ENCODE assay signal across 8 cellular contexts in genomic region chr6:151765444-151765886, GRCh38. TPM values are rescaled to one million over a fixed set of nuclear protein-coding genes. Genes with fewer than 3 reads are reported as not detected.
A peak's percentile ranks its signal among the peaks of the same experiment; 100 is the strongest.
DNase-seq lines count a peak whose midpoint lies in the region; ATAC-seq and TF ChIP-seq lines count a peak whose summit lies in the region.

No MANE protein-coding gene starts in this region.

- no peaks in the 10 kb centered on the region for H4K20me1 ChIP-seq in DOHH2 (ENCODE audit: control insufficient read depth, insufficient read depth, low read depth, low read length)

- H3K9me3 ChIP-seq in DOHH2 (ENCODE audit: control insufficient read depth, insufficient read depth, low read length): no peaks in the 10 kb centered on the region

- DNase-seq in HK-2 (ENCODE audit: unreplicated experiment): peak; percentile 9
- DNase-seq in NOMO-1 treated with DMSO at 0.1 percent for 48 hours (lab: John Stamatoyannopoulos, UW; ENCODE audit: unreplicated experiment): peak; percentile 48
- peak; percentile 77 for DNase-seq in amniotic epithelial cell (ENCODE audit: low read depth)
- no peak for DNase-seq in left ventricle myocardium superior
- no peak for DNase-seq in sciatic nerve (ENCODE audit: low spot score)
- no peak for DNase-seq in OCI-M2 (lab: John Stamatoyannopoulos, UW; ENCODE audit: unreplicated experiment)

- H3K27ac ChIP-seq in DOHH2 (ENCODE audit: low read depth, low read length): no peak overlapping the region

- H3K4me2 ChIP-seq in DOHH2 (ENCODE audit: low read length): no peak overlapping the region

- peak; percentile 68 for TF ChIP-seq CTCF in DOHH2 (IDR thresholded peaks at IDR 0.05; ENCODE audit: low read depth, low read length, poor library complexity, severe bottlenecking)

- no peaks in the 10 kb centered on the region for H3K79me2 ChIP-seq in DOHH2 (ENCODE audit: control insufficient read depth, low read length)

- ATAC-seq in GM19468 (IDR thresholded peaks at IDR 0.05; ENCODE audit: extremely low read depth, unreplicated experiment): peak; percentile 58
- ATAC-seq in left ventricle myocardium superior: peak; percentile 62
- peak; percentile 60 for ATAC-seq in sciatic nerve

- intact Hi-C loops in left ventricle myocardium superior (cut with micrococcal nuclease): loop anchor here (5.0 kb wide), 1 partner anchor 357 kb away; no protein-coding TSS in a partner anchor
- intact Hi-C loops in sciatic nerve (cut with DNase I): no loop called here

- H3K9me2 ChIP-seq in DOHH2 (replicated peaks; ENCODE audit: control insufficient read depth, low read length): no peaks in the 10 kb centered on the region

- no peak overlapping the region for H3K4me3 ChIP-seq in DOHH2 (ENCODE audit: low read length)

- H3K4me1 ChIP-seq in DOHH2 (ENCODE audit: control insufficient read depth, low read length): no peaks in the 10 kb centered on the region

- H3K27me3 ChIP-seq in DOHH2 (ENCODE audit: control insufficient read depth, low read length): peaks cover 4% of the 10 kb centered on the region; the same call in 1 of the 2 replicates

- no peaks in the 10 kb centered on the region for H3K36me3 ChIP-seq in DOHH2 (ENCODE audit: control insufficient read depth, low read length)

- no peaks in the 10 kb centered on the region for H3F3A ChIP-seq in DOHH2 (ENCODE audit: control insufficient read depth, insufficient read depth)

RNA-seq across cellular contexts. Expression of gene ESR1, which starts 42.0 kb away (rescaled TPM):
- total RNA-seq in left ventricle myocardium superior (1.3 TPM), sciatic nerve (16.5 TPM)

Comparison
In these comparisons a context has a peak if more than half of its experiments do, and no peak if none do; other contexts are left out.
1. DNase-seq: peak in HK-2 (single experiment), NOMO-1 treated with DMSO at 0.1 percent for 48 hours (single experiment) and amniotic epithelial cell (single experiment); none in left ventricle myocardium superior (single experiment), sciatic nerve (single experiment) and OCI-M2 (single experiment).
2. Peak in every context shown above with its lines, with median percentiles within 50 percentile points of each other: ATAC-seq.